In the genomic region with DNA sequence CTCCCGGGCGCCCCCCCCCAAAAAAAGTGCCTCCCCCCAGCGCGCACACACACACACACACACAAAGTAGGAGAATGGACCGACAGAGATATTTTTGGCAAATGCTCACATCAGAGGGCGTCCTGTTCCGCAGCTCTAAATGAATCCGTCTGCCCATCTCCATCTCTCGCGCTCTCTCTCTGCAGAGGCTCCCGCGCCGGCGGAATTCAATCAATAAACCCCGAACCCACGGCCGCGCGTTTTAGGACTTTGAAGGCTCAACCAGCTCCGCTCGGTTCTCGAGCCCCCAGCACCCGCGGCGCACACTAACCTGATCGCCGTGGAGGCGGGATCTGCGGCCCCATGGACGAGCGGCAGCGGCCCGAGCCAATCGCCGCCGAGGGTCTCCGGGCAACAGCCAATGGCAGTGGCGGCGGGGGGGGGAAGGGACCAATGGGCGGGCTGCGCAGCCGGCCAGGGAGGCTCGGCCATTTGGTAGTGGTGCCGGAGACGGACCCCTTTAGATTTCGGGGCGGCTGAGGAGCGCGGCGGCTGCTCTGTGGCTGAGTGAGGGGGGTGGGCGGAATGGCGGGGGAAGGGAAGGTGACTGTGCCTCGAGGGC, we compare ENCODE assay signal across 8 cellular contexts. TPM values are rescaled to one million over a fixed set of nuclear protein-coding genes. Genes with fewer than 3 reads are reported as not detected.
DNase-seq lines count a peak whose midpoint lies in the region; ATAC-seq and TF ChIP-seq lines count a peak whose summit lies in the region.

Gene ANP32A, minus strand, starts transcription at position 307 of the 601 bp plus-strand sequence. Its CDS starts 144 bp downstream, at position 163.

- H3K4me3 Mint-ChIP-seq in activated naive CD4-positive, alpha-beta T cell treated with anti-CD3 and anti-CD28 coated beads, Interleukin-2, amount 10 ng/mL, durations not matched to agents 7 days and 5 days = peak within 1 kb of the TSS; percentile 90

- ATAC-seq in gastroesophageal sphincter = peak; percentile 93

- peaks cover 36% of the 10 kb centered on the region for H3K4me1 Mint-ChIP-seq in activated naive CD4-positive, alpha-beta T cell treated with anti-CD3 and anti-CD28 coated beads, Interleukin-2, amount 10 ng/mL, durations not matched to agents 7 days and 5 days

- H3K27ac Mint-ChIP-seq in activated naive CD4-positive, alpha-beta T cell treated with anti-CD3 and anti-CD28 coated beads, Interleukin-2, amount 10 ng/mL, durations not matched to agents 7 days and 5 days = peak within 1 kb of the TSS; percentile 94

- CTCF ChIA-PET in activated naive CD4-positive, alpha-beta T cell treated with anti-CD3 and anti-CD28 coated beads, Interleukin-2, amount 10 ng/mL, durations not matched to agents 7 days and 5 days (lab: Charles Lee) = no interaction called here

- WGBS in gastroesophageal sphincter (ENCODE audit: low coverage in 1 of 2), 2 donors = 0% methylated on average over 3 of the region's 53 CpGs; no CpG with 5 or more reads in 1 of the 2 donors
- under 1% methylated on average over 39 of the region's 53 CpGs for WGBS in suprapubic skin

- H3K9me3 ChIP-seq in SK-N-MC (ENCODE audit: low read depth, low read length) = no peaks in the 10 kb centered on the region
- H3K9me3 ChIP-seq in gastroesophageal sphincter = no peaks in the 10 kb centered on the region
- H3K9me3 ChIP-seq in suprapubic skin = no peaks in the 10 kb centered on the region

- H3K4me1 ChIP-seq in gastroesophageal sphincter (peaks cover 0 to 26% (median 7%) of the 10 kb centered on the region in 3 donors), suprapubic skin (peaks cover 31% of the 10 kb centered on the region)

- H3K27me3 ChIP-seq in gastroesophageal sphincter (no peaks in the 10 kb centered on the region), suprapubic skin (no peaks in the 10 kb centered on the region)

- peak within 1 kb of the TSS; percentile 98 for H3K9ac ChIP-seq in SK-N-MC (ENCODE audit: insufficient read length)

- peaks cover 26% of the 10 kb centered on the region for H3K36me3 Mint-ChIP-seq in activated naive CD4-positive, alpha-beta T cell treated with anti-CD3 and anti-CD28 coated beads, Interleukin-2, amount 10 ng/mL, durations not matched to agents 7 days and 5 days

- in situ Hi-C loops in G401 (cut with HindIII; ENCODE audit: low sequenced_read_pairs) = no loop called here

- DNase-seq in G401 (ENCODE audit: low spot score) (peak; percentile 93), HCEC 1CT (peak; percentile 90), NAMALWA (ENCODE audit: low spot score) (peak; percentile 96), SK-N-MC (ENCODE audit: low read depth, low spot score) (no peak), occipital lobe (lab: John Stamatoyannopoulos, UW) (peak; percentile 95), suprapubic skin (ENCODE audit: low spot score in 2 of 2) (peak; percentile 97 to 98)
- peak; percentile 96 for DNase-seq in activated naive CD4-positive, alpha-beta T cell treated with anti-CD3 and anti-CD28 coated beads, Interleukin-2, amount 10 ng/mL, durations not matched to agents 7 days and 5 days

- H3K36me3 ChIP-seq in SK-N-MC (ENCODE audit: insufficient read depth, low read length) = peaks cover 11% of the 10 kb centered on the region
- H3K36me3 ChIP-seq in gastroesophageal sphincter = no peaks in the 10 kb centered on the region
- no peaks in the 10 kb centered on the region for H3K36me3 ChIP-seq in suprapubic skin

- peaks cover 4% of the 10 kb centered on the region for H3K27me3 Mint-ChIP-seq in activated naive CD4-positive, alpha-beta T cell treated with anti-CD3 and anti-CD28 coated beads, Interleukin-2, amount 10 ng/mL, durations not matched to agents 7 days and 5 days

- TF ChIP-seq POLR2A in gastroesophageal sphincter (IDR thresholded peaks at IDR 0.05) (peak in 1 of 2 donors; percentile 25), suprapubic skin (IDR thresholded peaks at IDR 0.05) (peak in 1 of 2 donors; percentile 46)

- H3K9me3 Mint-ChIP-seq in activated naive CD4-positive, alpha-beta T cell treated with anti-CD3 and anti-CD28 coated beads, Interleukin-2, amount 10 ng/mL, durations not matched to agents 7 days and 5 days = no peaks in the 10 kb centered on the region

- no peak for TF ChIP-seq CTCF in gastroesophageal sphincter (IDR thresholded peaks at IDR 0.05)
- no peak for TF ChIP-seq CTCF in suprapubic skin (IDR thresholded peaks at IDR 0.05)

- peak within 1 kb of the TSS; percentile 99 for H3K4me3 ChIP-seq in SK-N-MC
- H3K4me3 ChIP-seq in gastroesophageal sphincter = peak within 1 kb of the TSS; percentile 58 to 98
- peak within 1 kb of the TSS; percentile 93 for H3K4me3 ChIP-seq in suprapubic skin

- no peak for TF ChIP-seq EP300 in gastroesophageal sphincter (IDR thresholded peaks at IDR 0.05)
- no peak for TF ChIP-seq EP300 in suprapubic skin (IDR thresholded peaks at IDR 0.05)

- H3K27ac ChIP-seq in SK-N-MC (peak within 1 kb of the TSS; percentile 98), gastroesophageal sphincter (peak within 1 kb of the TSS; percentile 91 to 98 (median 96)), suprapubic skin (peak within 1 kb of the TSS; percentile 100)

RNA-seq across cellular contexts. Expression of gene ANP32A, which starts in this region (rescaled TPM):
- total RNA-seq in G401 (2014; rRNA removed; shearing (Covaris generic)) = 35.3 and 124 TPM in 2 replicates
- total RNA-seq in gastroesophageal sphincter (10 to 100 TPM; 42.4 to 75.0 (median 55.6) TPM), occipital lobe (109 TPM), suprapubic skin (100 to 1,000 TPM in 1 of 4 donors, 10 to 100 TPM in 3; 25.5 to 101 (median 31.3) TPM)
